Comparison of ENCODE assay signal across 8 cellular contexts in the genomic region with DNA sequence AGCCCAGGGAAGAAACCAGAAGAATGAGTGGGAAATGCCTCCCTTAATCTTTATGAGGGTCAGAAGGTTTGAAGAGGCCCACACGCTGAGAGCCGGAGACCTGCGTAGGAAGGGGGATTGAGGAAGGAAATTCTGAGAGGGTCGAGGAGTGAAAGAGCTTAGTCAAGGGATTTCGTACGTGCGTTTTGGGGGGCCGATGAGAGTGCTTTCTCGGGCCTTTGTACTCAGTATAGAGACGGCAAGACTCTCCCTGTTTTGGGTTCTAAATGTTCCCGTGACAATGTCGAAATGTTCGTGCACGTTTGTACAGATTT. TPM values are rescaled to one million over a fixed set of nuclear protein-coding genes. Genes with fewer than 3 reads are reported as not detected.
DNase-seq lines count a peak whose midpoint lies in the region; ATAC-seq, FAIRE-seq and TF ChIP-seq lines count a peak whose summit lies in the region.

No MANE protein-coding gene starts in this region.

- no peak for TF ChIP-seq CTCF in GM12865 (IDR thresholded peaks at IDR 0.05; ENCODE audit: insufficient read depth, low read depth, low read length, missing control alignments)
- TF ChIP-seq CTCF in endothelial cell of umbilical vein (IDR thresholded peaks at IDR 0.05; ENCODE audit: extremely low read depth in 1 of 2, insufficient read depth in 1 of 2, low read depth in 1 of 2, low read length in 2 of 2): no peak

- H3K36me3 ChIP-seq in HUES48 (ENCODE audit: control insufficient read depth, insufficient read depth, low read length) (peaks cover 18% of the 10 kb centered on the region), endothelial cell of umbilical vein (ENCODE audit: control insufficient read depth in 2 of 2, extremely low read depth in 1 of 2, insufficient read depth in 2 of 2, low read length in 2 of 2) (peaks cover 0 to 2% of the 10 kb centered on the region in 2 experiments)

- H3K27ac ChIP-seq in HUES48 (ENCODE audit: low read depth, low read length) (peak overlapping the region; percentile 94), endothelial cell of umbilical vein (ENCODE audit: insufficient read depth, low read depth, low read length) (peak overlapping the region; percentile 98)

- intact Hi-C loops in endothelial cell of umbilical vein (cut with micrococcal nuclease): loop anchor here (1.0 to 5.0 kb wide), 4 partner anchors 20 to 338 kb away; partner anchors contain the start of gene RPS13

- BruUV-seq in endothelial cell of umbilical vein (replicated peaks; lab: Mats Ljungman, UMichigan): no TSS peak

- no peaks in the 10 kb centered on the region for H3K9me3 ChIP-seq in HUES48 (ENCODE audit: control insufficient read depth, insufficient read depth, low read length)
- H3K9me3 ChIP-seq in endothelial cell of umbilical vein (replicated peaks; ENCODE audit: control insufficient read depth, insufficient read depth, low read length): no peaks in the 10 kb centered on the region

- peaks cover 51% of the 10 kb centered on the region for H3K79me2 ChIP-seq in endothelial cell of umbilical vein (ENCODE audit: control insufficient read depth, insufficient read depth, low read length)

- H3K9ac ChIP-seq in HUES48 (ENCODE audit: low read depth, low read length): peak overlapping the region; percentile 99
- H3K9ac ChIP-seq in endothelial cell of umbilical vein (replicated peaks; ENCODE audit: extremely low read depth, insufficient read depth, low read length): peak overlapping the region; percentile 99

- peak overlapping the region; percentile 65 for H3K4me2 ChIP-seq in endothelial cell of umbilical vein (ENCODE audit: insufficient read depth, low read length)

- TF ChIP-seq POLR2A in endothelial cell of umbilical vein (IDR thresholded peaks at IDR 0.05; ENCODE audit: low read depth, low read length): no peak

- POLR2A ChIA-PET in endothelial cell of umbilical vein (lab: Charles Lee): no interaction called here

- H3K4me3 ChIP-seq in GM12865 (ENCODE audit: low read depth, low read length): peak overlapping the region; percentile 99
- peak overlapping the region; percentile 86 for H3K4me3 ChIP-seq in HUES48 (ENCODE audit: low read depth, low read length)
- peak overlapping the region; percentile 80 to 94 (median 87) for H3K4me3 ChIP-seq in endothelial cell of umbilical vein (replicated peaks in 1 of 3; ENCODE audit: insufficient read depth in 1 of 3, low read depth in 1 of 3, low read length in 3 of 3)

- DNase-seq in GM12865 (ENCODE audit: low read depth) (no peak), endothelial cell of umbilical vein (ENCODE audit: low read depth, low spot score) (no peak), renal cortical epithelial cell (ENCODE audit: low read depth) (peak; percentile 6), T1000 (lab: John Stamatoyannopoulos, UW) (no peak), OCI-M2 (lab: John Stamatoyannopoulos, UW; ENCODE audit: unreplicated experiment) (no peak)
- DNase-seq in activated naive CD4-positive, alpha-beta T cell treated with anti-CD3 and anti-CD28 coated beads, Interleukin-2, amount 50 U/mL, for 16 hours: no peak

- no peaks in the 10 kb centered on the region for H3K9me1 ChIP-seq in endothelial cell of umbilical vein (replicated peaks; ENCODE audit: control insufficient read depth, extremely low read depth, insufficient read depth, low read length)

- dilution Hi-C loops in endothelial cell of umbilical vein (cut with MboI; ENCODE audit: extremely low pct_ligation_motif_present, low sequenced_read_pairs): no loop called here

- H4K20me1 ChIP-seq in endothelial cell of umbilical vein (replicated peaks; ENCODE audit: control insufficient read depth, extremely low read depth, insufficient read depth, low read length): peaks cover 9% of the 10 kb centered on the region

- H3K27me3 ChIP-seq in HUES48 (ENCODE audit: control insufficient read depth, insufficient read depth, low read length) (no peaks in the 10 kb centered on the region), endothelial cell of umbilical vein (ENCODE audit: control insufficient read depth in 2 of 2, insufficient read depth in 2 of 2, low read length in 2 of 2) (no peaks in the 10 kb centered on the region)

- CTCF ChIA-PET in endothelial cell of umbilical vein (lab: Charles Lee): interaction anchor here (1.3 kb wide), 1 partner anchor 11 kb away, joined by 4 read pairs; no protein-coding TSS in a partner anchor

- ATAC-seq in GM18873 (IDR thresholded peaks at IDR 0.05; ENCODE audit: low FRiP score, unreplicated experiment): no peak

- peak overlapping the region; percentile 73 for H2AFZ ChIP-seq in endothelial cell of umbilical vein (ENCODE audit: low read depth, low read length)

- no peak for FAIRE-seq in endothelial cell of umbilical vein (lab: Jason Lieb, UNC)

- H3K4me1 ChIP-seq in HUES48 (ENCODE audit: control insufficient read depth, insufficient read depth, low read length) (peaks cover 10% of the 10 kb centered on the region), endothelial cell of umbilical vein (ENCODE audit: control insufficient read depth, extremely low read depth, insufficient read depth, low read length) (peaks cover 18% of the 10 kb centered on the region)

TF ChIP-seq in endothelial cell of umbilical vein, 7 proteins besides CTCF, POLR2A, EP300 and RAD21:
- TF ChIP-seq, protein P1, sequence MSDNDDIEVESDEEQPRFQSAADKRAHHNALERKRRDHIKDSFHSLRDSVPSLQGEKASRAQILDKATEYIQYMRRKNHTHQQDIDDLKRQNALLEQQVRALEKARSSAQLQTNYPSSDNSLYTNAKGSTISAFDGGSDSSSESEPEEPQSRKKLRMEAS (IDR thresholded peaks at IDR 0.05; ENCODE audit: insufficient read depth, insufficient read length): no peak
- TF ChIP-seq FOS (IDR thresholded peaks at IDR 0.05; ENCODE audit: borderline replicate concordance, insufficient read depth, low read length): no peak
TF ChIP-seq in endothelial cell of umbilical vein: peak in this region for 0.

RNA-seq across cellular contexts. Expression of gene C11orf58, which starts 0.5 kb away (rescaled TPM):
- 131 and 150 TPM in 2 replicates for total RNA-seq in endothelial cell of umbilical vein
- polyA plus RNA-seq in endothelial cell of umbilical vein: 41.8 and 88.4 TPM in 2 replicates
- polyA plus RNA-seq in endothelial cell of umbilical vein (2011; cell fraction: cytosol; rRNA removed): 149 and 163 TPM in 2 replicates
- 79.6 and 94.2 TPM in 2 replicates for polyA plus RNA-seq in endothelial cell of umbilical vein (2011; cell fraction: nucleus; rRNA removed)
- 185 and 199 TPM in 2 replicates for polyA plus RNA-seq in endothelial cell of umbilical vein (2012)
- 86.3 and 98.1 TPM in 2 replicates for polyA minus RNA-seq in endothelial cell of umbilical vein
- polyA minus RNA-seq in endothelial cell of umbilical vein (2011; cell fraction: cytosol; rRNA and poly(A)+ RNA removed): 143 TPM
- 64.9 and 68.3 TPM in 2 replicates for polyA minus RNA-seq in endothelial cell of umbilical vein (2011; cell fraction: nucleus; rRNA and poly(A)+ RNA removed)
- total RNA-seq in renal cortical epithelial cell: 177 and 227 TPM in 2 replicates
